Comparison of ENCODE assay signal across 20 cellular contexts in the genomic region with DNA sequence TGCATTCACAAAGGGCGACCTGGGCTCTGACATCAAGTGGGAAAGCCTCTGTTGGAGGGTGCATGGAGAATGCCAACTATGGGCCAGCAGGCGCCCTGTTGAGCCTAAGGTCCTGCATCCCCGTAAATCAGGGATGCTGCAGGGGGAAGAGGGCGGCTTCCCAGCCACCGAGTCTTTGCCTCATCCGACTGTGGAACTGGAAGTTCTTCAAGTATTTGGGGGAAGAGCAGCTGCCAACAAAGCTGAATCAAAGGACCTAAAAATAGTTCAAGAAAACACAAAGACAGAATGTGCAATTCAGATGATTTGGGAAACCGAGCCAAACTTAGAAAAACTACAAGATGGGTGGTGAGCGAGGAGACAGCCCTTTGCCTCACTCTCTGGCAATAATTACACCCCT.
A peak's percentile ranks its signal among the peaks of the same experiment; 100 is the strongest.
DNase-seq lines count a peak whose midpoint lies in the region; ATAC-seq and TF ChIP-seq lines count a peak whose summit lies in the region.
"Had no signal": no experiment of that assay in that cellular context is flagged by ENCODE, and none has a peak within 500 bp of the region (broad histone marks: within the 10 kb centered on the region; RNA-seq: fewer than 3 reads in every experiment).

No MANE protein-coding gene starts in this region.

- WGBS in lung, 2 donors = 77 to 84% methylated on average over 8 of the region's 8 CpGs
- WGBS in testis, 2 donors = 45 to 51% methylated on average over 8 of the region's 8 CpGs

- H3K27ac ChIP-seq in lung (ENCODE audit: low read depth in 1 of 2, low read length in 1 of 2) (no peak overlapping the region), testis (peak overlapping the region in 1 of 2 donors; percentile 24)
- H3K27ac ChIP-seq: pancreas, Peyer's patch, WERI-Rb-1 had no signal

- H3K27me3 ChIP-seq in lung (ENCODE audit: control insufficient read depth, insufficient read depth) = no peaks in the 10 kb centered on the region
- no peaks in the 10 kb centered on the region for H3K27me3 ChIP-seq in testis
- H3K27me3 ChIP-seq: pancreas, Peyer's patch had no signal

- H3K36me3 ChIP-seq in lung (ENCODE audit: control insufficient read depth in 2 of 2, insufficient read depth in 2 of 2, low read length in 2 of 2) (no peaks in the 10 kb centered on the region), testis (ENCODE audit: low read depth, missing control alignments) (no peaks in the 10 kb centered on the region)
- H3K36me3 ChIP-seq: pancreas, Peyer's patch, WERI-Rb-1 had no signal

- DNase-seq in Right ventricle myocardium superior = no peak
- no peak for DNase-seq in cardiac septum (ENCODE audit: low spot score)
- DNase-seq in cerebellar cortex (ENCODE audit: low spot score) = peak; percentile 40
- no peak for DNase-seq in lung (ENCODE audit: low spot score)
- DNase-seq in testis = peak; percentile 32
- no peak for DNase-seq in UCSD-AML1 (lab: John Stamatoyannopoulos, UW; ENCODE audit: unreplicated experiment)
- DNase-seq in SKM-1 treated with dmso at 0.1 percent for 144 hours (lab: John Stamatoyannopoulos, UW; ENCODE audit: unreplicated experiment) = no peak
- DNase-seq: 8988T; activated CD8-positive, alpha-beta T cell treated with anti-CD3 and anti-CD28 coated beads for 36 hours; CD8-positive, alpha-beta memory T cell; DMS79 treated with DMSO at 0.1 percent for 48 hours; NCI-H1105 treated with DMSO at 0.1 percent for 48 hours; NCI-H2171; NCI-H774; pancreas; Peyer's patch; WERI-Rb-1 had no signal

- peak; percentile 69 for ATAC-seq in Right ventricle myocardium superior (ENCODE audit: poor library complexity)
- ATAC-seq in lung (ENCODE audit: insufficient read depth, low FRiP score) = peak; percentile 42
- ATAC-seq in GM21390 (IDR thresholded peaks at IDR 0.05; ENCODE audit: unreplicated experiment) = no peak
- ATAC-seq: activated CD8-positive, alpha-beta T cell treated with anti-CD3 and anti-CD28 coated beads for 36 hours; GM23338; pancreas; stimulated activated memory B cell treated with anti-CD40 and anti-IgM and Interleukin-4, amounts not matched to agents 10 μg/mL and 1 μg/mL and 100 μg/mL, for 72 hours had no signal

- H3K9me3 ChIP-seq in lung (ENCODE audit: control insufficient read depth in 2 of 2, insufficient read depth in 1 of 2, low read length in 1 of 2) = peaks cover 0 to 4% of the 10 kb centered on the region in 2 donors
- no peaks in the 10 kb centered on the region for H3K9me3 ChIP-seq in testis
- H3K9me3 ChIP-seq: pancreas, Peyer's patch had no signal

- no peaks in the 10 kb centered on the region for H3K4me1 ChIP-seq in lung (ENCODE audit: control insufficient read depth in 2 of 2, insufficient read depth in 2 of 2, low read length in 2 of 2)
- H3K4me1 ChIP-seq in testis = peaks cover 3% of the 10 kb centered on the region
- H3K4me1 ChIP-seq: pancreas, Peyer's patch had no signal

- TF ChIP-seq CTCF in lung (IDR thresholded peaks at IDR 0.05; ENCODE audit: control extremely low read depth, extremely low read depth) = no peak
- no peak for TF ChIP-seq CTCF in testis (IDR thresholded peaks at IDR 0.05)

- intact Hi-C loops in Right ventricle myocardium superior (cut with DNase I) (no loop called here), cardiac septum (cut with DNase I) (no loop called here), testis (cut with DNase I; ENCODE audit: low total_unique reads) (no loop called here)

- H3K4me3 ChIP-seq in lung = no peak overlapping the region
- H3K4me3 ChIP-seq in testis = no peak overlapping the region
- H3K4me3 ChIP-seq: GM23338, pancreas, Peyer's patch had no signal

- no peak for TF ChIP-seq POLR2A in testis (IDR thresholded peaks at IDR 0.05)

Comparison
In these comparisons a context has a peak if more than half of its experiments do, and no peak if none do; other contexts are left out.
1. DNase-seq: peak in cerebellar cortex (single experiment) and testis (single experiment); none in Right ventricle myocardium superior (single experiment), cardiac septum (single experiment), lung (single experiment), UCSD-AML1 (single experiment) and SKM-1 treated with dmso at 0.1 percent for 144 hours (single experiment).